In the genomic region with DNA sequence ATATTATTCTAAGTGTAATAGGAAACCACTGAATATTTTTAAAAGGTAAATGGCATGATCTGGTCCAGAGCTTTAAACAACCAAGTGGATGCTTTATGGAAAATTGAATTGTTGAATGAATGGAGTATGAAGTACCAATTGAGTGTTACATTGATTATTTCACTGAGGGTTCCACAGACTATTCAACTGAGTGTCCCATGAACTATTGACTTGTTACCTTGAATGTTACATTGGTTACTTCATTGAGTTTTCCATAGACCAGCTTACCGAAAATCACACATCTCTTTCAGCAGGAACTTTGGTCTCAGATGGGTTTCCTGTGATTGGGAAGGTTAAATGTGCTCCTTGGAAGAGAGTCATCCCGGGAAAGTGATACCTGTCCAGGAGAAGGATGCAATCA, we compare ENCODE assay signal across 38 cellular contexts. TPM values are rescaled to one million over a fixed set of nuclear protein-coding genes. Genes with fewer than 3 reads are reported as not detected.
"Had no signal": no experiment of that assay in that cellular context is flagged by ENCODE, and none has a peak within 500 bp of the region (broad histone marks: within the 10 kb centered on the region; RNA-seq: fewer than 3 reads in every experiment).

No MANE protein-coding gene starts in this region.

- H3K4me3 ChIP-seq: MG63 had no signal

- H3K36me3 ChIP-seq: MG63 had no signal

- H3K9me3 ChIP-seq: MG63 had no signal

- DNase-seq: Karpas-422, Kasumi-1, MG63, MM.1S, MV-4-11, NCI-H1048, NCI-H1092, NCI-H1092 treated with DMSO at 0.1 percent for 48 hours, NCI-H1105, NCI-H1105 treated with DMSO at 0.1 percent for 48 hours, NCI-H1417, NCI-H1417 treated with DMSO at 0.1 percent for 48 hours, NCI-H1436, NCI-H1436 treated with DMSO at 0.1 percent for 48 hours, NCI-H146, NCI-H1694, NCI-H1694 treated with DMSO at 0.1 percent for 48 hours, NCI-H187, NCI-H187 treated with DMSO at 0.1 percent for 48 hours, NCI-H1930, NCI-H2029, NCI-H2029 treated with DMSO at 0.1 percent for 48 hours, NCI-H2081, NCI-H2081 treated with DMSO at 0.1 percent for 48 hours, NCI-H2107, NCI-H2171, NCI-H2171 treated with DMSO at 0.1 percent for 48 hours, NCI-H2227 treated with DMSO at 0.1 percent for 48 hours, NCI-H226, NCI-H345, NCI-H446, NCI-H446 treated with DMSO at 0.1 percent for 48 hours, NCI-H510A, NCI-H510A treated with DMSO at 0.1 percent for 48 hours had no signal

RNA-seq across cellular contexts. Expression of gene TMEM114, which starts 56.8 kb away (rescaled TPM):
- total RNA-seq: LHCN-M2, M059J, MCF 10A, NCI-H460 had no signal
